8 cellular contexts compared by ENCODE assay signal in genomic region chr20:24917797-24918578, GRCh38. TPM values are rescaled to one million over a fixed set of nuclear protein-coding genes. Genes with fewer than 3 reads are reported as not detected.
DNase-seq lines count a peak whose midpoint lies in the region; ATAC-seq and TF ChIP-seq lines count a peak whose summit lies in the region.

No MANE protein-coding gene starts in this region.

- no peaks in the 10 kb centered on the region for H3K27me3 ChIP-seq in breast epithelium

- peak overlapping the region in 1 of 3 donors; percentile 14 for H3K4me3 ChIP-seq in breast epithelium

- H3K4me1 Mint-ChIP-seq in T-helper 2 cell treated with Interferon-gamma antibody and Interleukin-4, amounts not matched to agents 5 μg/mL and 100 μg/mL, for 36 hours (ENCODE audit: low read depth), result peaks cover 6% of the 10 kb centered on the region

- no peaks in the 10 kb centered on the region for H3K36me3 Mint-ChIP-seq in T-helper 2 cell treated with Interferon-gamma antibody and Interleukin-4, amounts not matched to agents 5 μg/mL and 100 μg/mL, for 36 hours (ENCODE audit: low read depth)

- H3K9me3 ChIP-seq in breast epithelium, result no peaks in the 10 kb centered on the region

- H3K27ac Mint-ChIP-seq in T-helper 2 cell treated with Interferon-gamma antibody and Interleukin-4, amounts not matched to agents 5 μg/mL and 100 μg/mL, for 36 hours, result no peak overlapping the region

- peaks cover 6% of the 10 kb centered on the region for H3K27me3 Mint-ChIP-seq in T-helper 2 cell treated with Interferon-gamma antibody and Interleukin-4, amounts not matched to agents 5 μg/mL and 100 μg/mL, for 36 hours (ENCODE audit: low read depth)

- no peaks in the 10 kb centered on the region for H3K36me3 ChIP-seq in breast epithelium

- no peak overlapping the region for H3K4me3 Mint-ChIP-seq in T-helper 2 cell treated with Interferon-gamma antibody and Interleukin-4, amounts not matched to agents 5 μg/mL and 100 μg/mL, for 36 hours

- TF ChIP-seq POLR2A in breast epithelium (IDR thresholded peaks at IDR 0.05), result no peak

- peak; percentile 73 for DNase-seq in GM20000 (ENCODE audit: low spot score)
- peak; percentile 40 for DNase-seq in NCI-H1092 treated with DMSO at 0.1 percent for 48 hours (lab: John Stamatoyannopoulos, UW)
- DNase-seq in T-helper 2 cell treated with Interferon-gamma antibody and Interleukin-4, amounts not matched to agents 5 μg/mL and 100 μg/mL, for 36 hours (ENCODE audit: low spot score), result peak; percentile 27
- DNase-seq in breast epithelium (ENCODE audit: low spot score in 2 of 2), result peak in 1 of 2 donors; percentile 66
- DNase-seq in iPS-NIHi11 (ENCODE audit: low spot score), result peak; percentile 92
- DNase-seq in smooth muscle cell of the brain vasculature (ENCODE audit: low read depth, low spot score), result peak; percentile 46

- TF ChIP-seq CTCF in C4-2B (conservative IDR thresholded peaks at IDR 0.05) (peak; percentile 92), GM20000 (IDR thresholded peaks at IDR 0.05; ENCODE audit: extremely low read depth, missing control alignments) (peak; percentile 95), breast epithelium (IDR thresholded peaks at IDR 0.05) (peak in 2 of 3 donors; percentile 65 to 76)

- no peaks in the 10 kb centered on the region for H3K4me1 ChIP-seq in breast epithelium

- intact Hi-C loops in breast epithelium (cut with DNase I; ENCODE audit: low total_unique reads), result no loop called here

- H3K27ac ChIP-seq in C4-2B, result no peak overlapping the region
- no peak overlapping the region for H3K27ac ChIP-seq in breast epithelium

- no peak for ATAC-seq in GM18858 (IDR thresholded peaks at IDR 0.05; ENCODE audit: unreplicated experiment)

- H3K9me3 Mint-ChIP-seq in T-helper 2 cell treated with Interferon-gamma antibody and Interleukin-4, amounts not matched to agents 5 μg/mL and 100 μg/mL, for 36 hours, result no peaks in the 10 kb centered on the region

RNA-seq across cellular contexts. Expression of gene CST7, which starts 31.1 kb away (rescaled TPM):
- total RNA-seq in breast epithelium, result 1 to 10 TPM in 2 of 3 donors, under 1 TPM in 1; 0.33 to 2.5 (median 1.8) TPM
